ENCODE assay signal across 20 cellular contexts in the genomic region with DNA sequence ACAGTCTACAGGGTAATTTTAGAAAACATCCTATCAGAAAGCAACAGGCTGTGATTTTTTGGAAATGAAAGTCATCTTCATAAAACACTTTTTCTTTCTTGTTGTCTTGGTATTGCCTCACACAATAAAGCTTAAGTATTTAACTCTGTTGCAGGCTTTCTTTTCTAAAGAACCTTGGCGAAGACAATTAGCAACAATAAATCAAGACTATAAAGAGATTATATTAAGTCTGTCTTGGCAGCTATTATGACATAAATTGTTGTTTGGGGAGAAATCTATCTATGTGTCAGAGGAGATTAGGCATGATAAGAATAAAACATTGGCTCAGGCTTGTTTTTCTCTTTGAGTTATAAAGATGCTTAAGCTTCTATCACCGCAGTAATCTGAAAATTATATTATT.
DNase-seq lines count a peak whose midpoint lies in the region; ATAC-seq and TF ChIP-seq lines count a peak whose summit lies in the region.
"Had no signal": no experiment of that assay in that cellular context is flagged by ENCODE, and none has a peak within 500 bp of the region (broad histone marks: within the 10 kb centered on the region; RNA-seq: fewer than 3 reads in every experiment).

No MANE protein-coding gene starts in this region.

- no peaks in the 10 kb centered on the region for H3K79me2 ChIP-seq in GM23338 (replicated peaks; ENCODE audit: insufficient read depth)

- H3K4me2 ChIP-seq in GM23338: no peak overlapping the region

- TF ChIP-seq CTCF in GM23338 (conservative IDR thresholded peaks at IDR 0.05; ENCODE audit: low read depth in 2 of 2): no peak

- no peaks in the 10 kb centered on the region for H4K20me1 ChIP-seq in GM23338 (replicated peaks; ENCODE audit: insufficient read depth)

- H3K4me3 ChIP-seq in GM23338: no peak overlapping the region

- H3K4me1 Mint-ChIP-seq in GM23338: no peaks in the 10 kb centered on the region
- H3K4me1 Mint-ChIP-seq: CD4-positive, CD25-positive, alpha-beta regulatory T cell; CD8-positive, alpha-beta memory T cell; IgD-negative memory B cell had no signal

- H3K36me3 ChIP-seq in GM23338 (ENCODE audit: insufficient read depth): no peaks in the 10 kb centered on the region
- H3K36me3 ChIP-seq: BE2C had no signal

- no peaks in the 10 kb centered on the region for H3K27me3 ChIP-seq in GM23338 (ENCODE audit: insufficient read depth)
- H3K27me3 ChIP-seq: BE2C had no signal

- peak overlapping the region; percentile 30; the same call in 1 of the 2 replicates for H2AFZ ChIP-seq in GM23338

- peaks cover 6% of the 10 kb centered on the region; the same call in 2 of the 3 replicates for H3K9me3 Mint-ChIP-seq in GM23338

- no peak overlapping the region for H3K4me3 Mint-ChIP-seq in GM23338
- H3K4me3 Mint-ChIP-seq: CD4-positive, CD25-positive, alpha-beta regulatory T cell; CD8-positive, alpha-beta memory T cell; IgD-negative memory B cell had no signal

- no peaks in the 10 kb centered on the region for H3K9me2 ChIP-seq in GM23338 (ENCODE audit: insufficient read depth)

- no peaks in the 10 kb centered on the region for H3F3A ChIP-seq in GM23338 (replicated peaks; ENCODE audit: low read depth)

- ATAC-seq in GM23338 (no peak), HG02759 (IDR thresholded peaks at IDR 0.05; ENCODE audit: unreplicated experiment) (no peak), GM21423 (IDR thresholded peaks at IDR 0.05; ENCODE audit: unreplicated experiment) (no peak), HG02610 (IDR thresholded peaks at IDR 0.05; ENCODE audit: unreplicated experiment) (no peak)
- ATAC-seq: HepG2 had no signal

- no peak overlapping the region for H3K27ac ChIP-seq in GM23338 (ENCODE audit: low read depth)

- no peaks in the 10 kb centered on the region for H3K27me3 Mint-ChIP-seq in GM23338 (ENCODE audit: insufficient read depth, low read depth, poor library complexity)
- H3K27me3 Mint-ChIP-seq: CD4-positive, CD25-positive, alpha-beta regulatory T cell; CD8-positive, alpha-beta memory T cell; IgD-negative memory B cell had no signal

- H3K4me1 ChIP-seq in GM23338 (ENCODE audit: insufficient read depth): no peaks in the 10 kb centered on the region
- H3K4me1 ChIP-seq: BE2C had no signal

- H3K27ac Mint-ChIP-seq in GM23338: no peak overlapping the region
- H3K27ac Mint-ChIP-seq: CD4-positive, CD25-positive, alpha-beta regulatory T cell; CD8-positive, alpha-beta memory T cell; IgD-negative memory B cell had no signal

- no peak for DNase-seq in GM23338 (ENCODE audit: low spot score)
- DNase-seq in NCI-H69 (lab: John Stamatoyannopoulos, UW): peak; percentile 32
- peak; percentile 26 for DNase-seq in amniotic epithelial cell (ENCODE audit: low read depth)
- no peak for DNase-seq in inferior parietal cortex (ENCODE audit: extremely low spot score)
- DNase-seq: ACHN; BE2C; C1 segment of cervical spinal cord; CD4-positive, CD25-positive, alpha-beta regulatory T cell; CD8-positive, alpha-beta memory T cell; COR-L47; DMS153; DMS79; GDM1; HCEC 1CT; KBM-7 had no signal

- H3K36me3 Mint-ChIP-seq in GM23338 (ENCODE audit: low read depth): no peaks in the 10 kb centered on the region; the same call in 2 of the 3 replicates
- H3K36me3 Mint-ChIP-seq: CD4-positive, CD25-positive, alpha-beta regulatory T cell; CD8-positive, alpha-beta memory T cell; IgD-negative memory B cell had no signal

TF ChIP-seq in GM23338, 12 proteins besides CTCF, POLR2A, EP300 and RAD21:
- TF ChIP-seq, protein P1, sequence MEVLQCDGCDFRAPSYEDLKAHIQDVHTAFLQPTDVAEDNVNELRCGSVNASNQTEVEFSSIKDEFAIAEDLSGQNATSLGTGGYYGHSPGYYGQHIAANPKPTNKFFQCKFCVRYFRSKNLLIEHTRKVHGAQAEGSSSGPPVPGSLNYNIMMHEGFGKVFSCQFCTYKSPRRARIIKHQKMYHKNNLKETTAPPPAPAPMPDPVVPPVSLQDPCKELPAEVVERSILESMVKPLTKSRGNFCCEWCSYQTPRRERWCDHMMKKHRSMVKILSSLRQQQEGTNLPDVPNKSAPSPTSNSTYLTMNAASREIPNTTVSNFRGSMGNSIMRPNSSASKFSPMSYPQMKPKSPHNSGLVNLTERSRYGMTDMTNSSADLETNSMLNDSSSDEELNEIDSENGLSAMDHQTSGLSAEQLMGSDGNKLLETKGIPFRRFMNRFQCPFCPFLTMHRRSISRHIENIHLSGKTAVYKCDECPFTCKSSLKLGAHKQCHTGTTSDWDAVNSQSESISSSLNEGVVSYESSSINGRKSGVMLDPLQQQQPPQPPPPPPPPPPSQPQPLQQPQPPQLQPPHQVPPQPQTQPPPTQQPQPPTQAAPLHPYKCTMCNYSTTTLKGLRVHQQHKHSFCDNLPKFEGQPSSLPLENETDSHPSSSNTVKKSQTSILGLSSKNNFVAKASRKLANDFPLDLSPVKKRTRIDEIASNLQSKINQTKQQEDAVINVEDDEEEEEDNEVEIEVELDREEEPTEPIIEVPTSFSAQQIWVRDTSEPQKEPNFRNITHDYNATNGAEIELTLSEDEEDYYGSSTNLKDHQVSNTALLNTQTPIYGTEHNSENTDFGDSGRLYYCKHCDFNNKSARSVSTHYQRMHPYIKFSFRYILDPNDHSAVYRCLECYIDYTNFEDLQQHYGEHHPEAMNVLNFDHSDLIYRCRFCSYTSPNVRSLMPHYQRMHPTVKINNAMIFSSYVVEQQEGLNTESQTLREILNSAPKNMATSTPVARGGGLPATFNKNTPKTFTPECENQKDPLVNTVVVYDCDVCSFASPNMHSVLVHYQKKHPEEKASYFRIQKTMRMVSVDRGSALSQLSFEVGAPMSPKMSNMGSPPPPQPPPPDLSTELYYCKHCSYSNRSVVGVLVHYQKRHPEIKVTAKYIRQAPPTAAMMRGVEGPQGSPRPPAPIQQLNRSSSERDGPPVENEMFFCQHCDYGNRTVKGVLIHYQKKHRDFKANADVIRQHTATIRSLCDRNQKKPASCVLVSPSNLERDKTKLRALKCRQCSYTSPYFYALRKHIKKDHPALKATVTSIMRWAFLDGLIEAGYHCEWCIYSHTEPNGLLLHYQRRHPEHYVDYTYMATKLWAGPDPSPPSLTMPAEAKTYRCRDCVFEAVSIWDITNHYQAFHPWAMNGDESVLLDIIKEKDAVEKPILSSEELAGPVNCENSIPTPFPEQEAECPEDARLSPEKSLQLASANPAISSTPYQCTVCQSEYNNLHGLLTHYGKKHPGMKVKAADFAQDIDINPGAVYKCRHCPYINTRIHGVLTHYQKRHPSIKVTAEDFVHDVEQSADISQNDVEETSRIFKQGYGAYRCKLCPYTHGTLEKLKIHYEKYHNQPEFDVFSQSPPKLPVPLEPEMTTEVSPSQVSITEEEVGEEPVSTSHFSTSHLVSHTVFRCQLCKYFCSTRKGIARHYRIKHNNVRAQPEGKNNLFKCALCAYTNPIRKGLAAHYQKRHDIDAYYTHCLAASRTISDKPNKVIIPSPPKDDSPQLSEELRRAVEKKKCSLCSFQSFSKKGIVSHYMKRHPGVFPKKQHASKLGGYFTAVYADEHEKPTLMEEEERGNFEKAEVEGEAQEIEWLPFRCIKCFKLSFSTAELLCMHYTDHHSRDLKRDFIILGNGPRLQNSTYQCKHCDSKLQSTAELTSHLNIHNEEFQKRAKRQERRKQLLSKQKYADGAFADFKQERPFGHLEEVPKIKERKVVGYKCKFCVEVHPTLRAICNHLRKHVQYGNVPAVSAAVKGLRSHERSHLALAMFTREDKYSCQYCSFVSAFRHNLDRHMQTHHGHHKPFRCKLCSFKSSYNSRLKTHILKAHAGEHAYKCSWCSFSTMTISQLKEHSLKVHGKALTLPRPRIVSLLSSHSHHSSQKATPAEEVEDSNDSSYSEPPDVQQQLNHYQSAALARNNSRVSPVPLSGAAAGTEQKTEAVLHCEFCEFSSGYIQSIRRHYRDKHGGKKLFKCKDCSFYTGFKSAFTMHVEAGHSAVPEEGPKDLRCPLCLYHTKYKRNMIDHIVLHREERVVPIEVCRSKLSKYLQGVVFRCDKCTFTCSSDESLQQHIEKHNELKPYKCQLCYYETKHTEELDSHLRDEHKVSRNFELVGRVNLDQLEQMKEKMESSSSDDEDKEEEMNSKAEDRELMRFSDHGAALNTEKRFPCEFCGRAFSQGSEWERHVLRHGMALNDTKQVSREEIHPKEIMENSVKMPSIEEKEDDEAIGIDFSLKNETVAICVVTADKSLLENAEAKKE (CRISPR knock-in tag; IDR thresholded peaks at IDR 0.05): no peak
- TF ChIP-seq EZH2phosphoT487 (IDR thresholded peaks at IDR 0.05; ENCODE audit: unreplicated experiment) (no peak), ZNF331 (CRISPR knock-in tag; IDR thresholded peaks at IDR 0.05; ENCODE audit: low read depth) (no peak), JUNB (IDR thresholded peaks at IDR 0.05; ENCODE audit: unreplicated experiment) (no peak), CREB1 (CRISPR knock-in tag; IDR thresholded peaks at IDR 0.05; ENCODE audit: low read depth) (no peak)
TF ChIP-seq in GM23338: peak in this region for 0.

Comparison
In these comparisons a context has a peak if more than half of its experiments do, and no peak if none do; other contexts are left out.
1. DNase-seq: peak in NCI-H69 (single experiment) and amniotic epithelial cell (single experiment); none in GM23338 (single experiment) and inferior parietal cortex (single experiment).